Comparison of ENCODE assay signal across 8 cellular contexts in genomic region chr17:16486373-16487250, GRCh38. TPM values are rescaled to one million over a fixed set of nuclear protein-coding genes. Genes with fewer than 3 reads are reported as not detected.
A peak's percentile ranks its signal among the peaks of the same experiment; 100 is the strongest.
DNase-seq lines count a peak whose midpoint lies in the region; ATAC-seq and TF ChIP-seq lines count a peak whose summit lies in the region.

No MANE protein-coding gene starts in this region.

- H3K4me3 Mint-ChIP-seq in activated naive CD8-positive, alpha-beta T cell treated with anti-CD3 and anti-CD28 coated beads for 36 hours: no peak overlapping the region

- no peaks in the 10 kb centered on the region for H3K27me3 Mint-ChIP-seq in activated naive CD8-positive, alpha-beta T cell treated with anti-CD3 and anti-CD28 coated beads for 36 hours

- H3K27me3 ChIP-seq in MG63: no peaks in the 10 kb centered on the region
- H3K27me3 ChIP-seq in WERI-Rb-1 (ENCODE audit: insufficient read depth, low read depth, severe bottlenecking): no peaks in the 10 kb centered on the region

- peaks cover 12% of the 10 kb centered on the region for H3K4me1 Mint-ChIP-seq in activated naive CD8-positive, alpha-beta T cell treated with anti-CD3 and anti-CD28 coated beads for 36 hours

- intact Hi-C loops in left cardiac atrium (cut with DNase I): no loop called here

- no peak for TF ChIP-seq CTCF in WERI-Rb-1 (IDR thresholded peaks at IDR 0.05; ENCODE audit: low read depth, low read length)

- H3K9me3 ChIP-seq in MG63 (no peaks in the 10 kb centered on the region), WERI-Rb-1 (ENCODE audit: severe bottlenecking) (no peaks in the 10 kb centered on the region)

- DNase-seq in MG63 (peak; percentile 68), amygdala (lab: John Stamatoyannopoulos, UW) (peak in 44 of 56 donors; percentile 31 to 87 (median 60)), left cardiac atrium (peak; percentile 78), putamen (ENCODE audit: low spot score) (peak; percentile 28), WERI-Rb-1 (no peak)
- DNase-seq in activated naive CD8-positive, alpha-beta T cell treated with anti-CD3 and anti-CD28 coated beads for 36 hours: no peak

- no peaks in the 10 kb centered on the region for H3K9me3 Mint-ChIP-seq in activated naive CD8-positive, alpha-beta T cell treated with anti-CD3 and anti-CD28 coated beads for 36 hours

- no peak overlapping the region for H3K4me3 ChIP-seq in MG63
- H3K4me3 ChIP-seq in WERI-Rb-1 (ENCODE audit: low read depth, low read length): no peak overlapping the region

- H3K36me3 Mint-ChIP-seq in activated naive CD8-positive, alpha-beta T cell treated with anti-CD3 and anti-CD28 coated beads for 36 hours: no peaks in the 10 kb centered on the region

- no peak overlapping the region for H3K27ac ChIP-seq in WERI-Rb-1

- no peak overlapping the region for H3K27ac Mint-ChIP-seq in activated naive CD8-positive, alpha-beta T cell treated with anti-CD3 and anti-CD28 coated beads for 36 hours

- TF ChIP-seq POLR2A in GM18505 (IDR thresholded peaks at IDR 0.05; ENCODE audit: borderline replicate concordance, extremely low read depth, insufficient read depth, insufficient read length): no peak

- ATAC-seq in left cardiac atrium (peak; percentile 67 to 68), GM18505 (IDR thresholded peaks at IDR 0.05; ENCODE audit: unreplicated experiment) (no peak), GM21360 (IDR thresholded peaks at IDR 0.05; ENCODE audit: unreplicated experiment) (no peak)

- H3K36me3 ChIP-seq in MG63 (no peaks in the 10 kb centered on the region), WERI-Rb-1 (no peaks in the 10 kb centered on the region)

RNA-seq across cellular contexts. Expression of gene LRRC75A, which starts 5.4 kb away (rescaled TPM):
- total RNA-seq in MG63 (2014; rRNA removed; shearing (Covaris generic); ENCODE audit: low replicate concordance): 0.03 TPM in 1 of 2 replicates, not detected in the other
- under 1 TPM; 0.60 to 0.91 TPM for total RNA-seq in left cardiac atrium
- 1 to 10 TPM; 1.5 to 1.7 TPM for total RNA-seq in activated naive CD8-positive, alpha-beta T cell treated with anti-CD3 and anti-CD28 coated beads for 36 hours

Comparison
In these comparisons a context has a peak if more than half of its experiments do, and no peak if none do; other contexts are left out.
1. DNase-seq: peak in MG63 (single experiment), amygdala (44 of 56), left cardiac atrium (single experiment) and putamen (single experiment); none in WERI-Rb-1 (single experiment) and activated naive CD8-positive, alpha-beta T cell treated with anti-CD3 and anti-CD28 coated beads for 36 hours (single experiment).
2. ATAC-seq: peak in left cardiac atrium (2 of 2); none in GM18505 (single experiment) and GM21360 (single experiment).